1 cellular context compared by ENCODE assay signal in the genomic region with DNA sequence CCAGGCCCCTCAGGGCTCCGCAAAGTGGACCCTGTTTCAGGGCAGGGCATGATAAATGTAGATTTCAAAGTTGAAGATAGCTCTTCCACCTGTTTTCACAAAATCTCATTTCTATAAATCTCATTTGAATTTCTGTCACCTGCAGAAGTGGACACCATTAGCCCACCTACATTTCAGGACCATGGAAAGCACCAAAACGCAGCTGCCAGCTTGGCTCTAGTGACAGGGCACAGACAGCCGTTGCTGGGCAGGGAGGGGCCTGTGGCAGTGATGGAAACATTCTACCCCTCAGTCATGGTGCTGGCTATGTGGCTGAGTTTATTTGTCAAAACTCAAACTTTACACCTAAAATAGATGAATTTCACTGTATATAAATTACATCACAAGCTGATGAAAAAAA.
TF ChIP-seq lines count a peak whose summit lies in the region.

No MANE protein-coding gene starts in this region.

TF ChIP-seq in A549, 52 proteins besides CTCF, POLR2A, EP300 and RAD21 (continued from another document):
- TF ChIP-seq, protein P1, sequence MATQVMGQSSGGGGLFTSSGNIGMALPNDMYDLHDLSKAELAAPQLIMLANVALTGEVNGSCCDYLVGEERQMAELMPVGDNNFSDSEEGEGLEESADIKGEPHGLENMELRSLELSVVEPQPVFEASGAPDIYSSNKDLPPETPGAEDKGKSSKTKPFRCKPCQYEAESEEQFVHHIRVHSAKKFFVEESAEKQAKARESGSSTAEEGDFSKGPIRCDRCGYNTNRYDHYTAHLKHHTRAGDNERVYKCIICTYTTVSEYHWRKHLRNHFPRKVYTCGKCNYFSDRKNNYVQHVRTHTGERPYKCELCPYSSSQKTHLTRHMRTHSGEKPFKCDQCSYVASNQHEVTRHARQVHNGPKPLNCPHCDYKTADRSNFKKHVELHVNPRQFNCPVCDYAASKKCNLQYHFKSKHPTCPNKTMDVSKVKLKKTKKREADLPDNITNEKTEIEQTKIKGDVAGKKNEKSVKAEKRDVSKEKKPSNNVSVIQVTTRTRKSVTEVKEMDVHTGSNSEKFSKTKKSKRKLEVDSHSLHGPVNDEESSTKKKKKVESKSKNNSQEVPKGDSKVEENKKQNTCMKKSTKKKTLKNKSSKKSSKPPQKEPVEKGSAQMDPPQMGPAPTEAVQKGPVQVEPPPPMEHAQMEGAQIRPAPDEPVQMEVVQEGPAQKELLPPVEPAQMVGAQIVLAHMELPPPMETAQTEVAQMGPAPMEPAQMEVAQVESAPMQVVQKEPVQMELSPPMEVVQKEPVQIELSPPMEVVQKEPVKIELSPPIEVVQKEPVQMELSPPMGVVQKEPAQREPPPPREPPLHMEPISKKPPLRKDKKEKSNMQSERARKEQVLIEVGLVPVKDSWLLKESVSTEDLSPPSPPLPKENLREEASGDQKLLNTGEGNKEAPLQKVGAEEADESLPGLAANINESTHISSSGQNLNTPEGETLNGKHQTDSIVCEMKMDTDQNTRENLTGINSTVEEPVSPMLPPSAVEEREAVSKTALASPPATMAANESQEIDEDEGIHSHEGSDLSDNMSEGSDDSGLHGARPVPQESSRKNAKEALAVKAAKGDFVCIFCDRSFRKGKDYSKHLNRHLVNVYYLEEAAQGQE (IDR thresholded peaks at IDR 0.05), result peak; percentile 88
